10 cellular contexts compared by ENCODE assay signal in genomic region chr4:2257361-2258001, GRCh38. TPM values are rescaled to one million over a fixed set of nuclear protein-coding genes. Genes with fewer than 3 reads are reported as not detected.
A peak's percentile ranks its signal among the peaks of the same experiment; 100 is the strongest.
DNase-seq lines count a peak whose midpoint lies in the region; ATAC-seq and TF ChIP-seq lines count a peak whose summit lies in the region.
"Had no signal": no experiment of that assay in that cellular context is flagged by ENCODE, and none has a peak within 500 bp of the region (broad histone marks: within the 10 kb centered on the region; RNA-seq: fewer than 3 reads in every experiment).

No MANE protein-coding gene starts in this region.

- H4K20me1 ChIP-seq in DND-41 (ENCODE audit: insufficient read depth, low read length) = peaks cover 74% of the 10 kb centered on the region

- DNase-seq in DND-41 (peak; percentile 2), adipocyte (ENCODE audit: low read depth) (no peak), epidermal melanocyte (ENCODE audit: insufficient read length, low spot score) (no peak), activated gamma-delta T cell (lab: John Stamatoyannopoulos, UW) (no peak), cerebellar nuclear complex (lab: John Stamatoyannopoulos, UW) (no peak)
- DNase-seq: KBM-7, NCI-H526 treated with DMSO at 0.1 percent for 48 hours had no signal

- no peak overlapping the region for H3K9ac ChIP-seq in DND-41 (ENCODE audit: low read depth, low read length)
- peak overlapping the region; percentile 19 for H3K9ac ChIP-seq in adipocyte (ENCODE audit: low read length)
- H3K9ac ChIP-seq in skeletal muscle tissue (ENCODE audit: low read depth in 1 of 3, low read length in 3 of 3) = peak overlapping the region; percentile 33 to 72 (median 38)

- H3K4me3 ChIP-seq in DND-41 (ENCODE audit: low read depth in 1 of 2, low read length in 2 of 2) = no peak overlapping the region
- no peak overlapping the region for H3K4me3 ChIP-seq in adipocyte (ENCODE audit: low read length)
- no peak overlapping the region for H3K4me3 ChIP-seq in skeletal muscle tissue (ENCODE audit: low read length in 3 of 3)

- peaks cover 23% of the 10 kb centered on the region for H3K4me1 ChIP-seq in DND-41 (ENCODE audit: insufficient read depth, low read length)
- peaks cover 45% of the 10 kb centered on the region for H3K4me1 ChIP-seq in adipocyte (ENCODE audit: control insufficient read depth, insufficient read depth, low read length)
- peaks cover 64 to 75% (median 72%) of the 10 kb centered on the region in 3 donors for H3K4me1 ChIP-seq in skeletal muscle tissue (ENCODE audit: control insufficient read depth in 3 of 3, insufficient read depth in 3 of 3, low read length in 3 of 3)

- no peak overlapping the region for H2AFZ ChIP-seq in DND-41 (ENCODE audit: low read depth, low read length)

- H3K36me3 ChIP-seq in DND-41 (ENCODE audit: insufficient read depth, low read length) (peaks cover 57% of the 10 kb centered on the region), adipocyte (ENCODE audit: control insufficient read depth, insufficient read depth, low read length, severe bottlenecking) (peaks cover 29% of the 10 kb centered on the region), skeletal muscle tissue (ENCODE audit: control insufficient read depth in 3 of 3, insufficient read depth in 3 of 3, low read length in 3 of 3) (peaks cover 23 to 35% (median 31%) of the 10 kb centered on the region in 3 donors)

- TF ChIP-seq CTCF in DND-41 (IDR thresholded peaks at IDR 0.05; ENCODE audit: borderline replicate concordance, extremely low read depth, low read length, poor library complexity, severe bottlenecking) = no peak

- ATAC-seq in DND-41 (ENCODE audit: insufficient read depth, low read depth) = no peak
- no peak for ATAC-seq in GM18861 (IDR thresholded peaks at IDR 0.05; ENCODE audit: unreplicated experiment)

- no peaks in the 10 kb centered on the region for H3K9me3 ChIP-seq in DND-41 (ENCODE audit: insufficient read depth, low read length, severe bottlenecking)
- H3K9me3 ChIP-seq in adipocyte (ENCODE audit: control insufficient read depth, low read length) = no peaks in the 10 kb centered on the region
- H3K9me3 ChIP-seq in skeletal muscle tissue (ENCODE audit: control insufficient read depth in 3 of 3, low read length in 3 of 3) = no peaks in the 10 kb centered on the region

- H3K27ac ChIP-seq in DND-41 (ENCODE audit: low read length) (no peak overlapping the region), layer of hippocampus (ENCODE audit: low read depth, low read length) (peak overlapping the region; percentile 85), skeletal muscle tissue (ENCODE audit: low read depth, low read length) (peak overlapping the region; percentile 47)

- no peak overlapping the region for H3K4me2 ChIP-seq in DND-41 (ENCODE audit: insufficient read depth, low read length)

- H3K79me2 ChIP-seq in DND-41 (ENCODE audit: insufficient read depth, low read length) = peaks cover 32% of the 10 kb centered on the region

- H3K27me3 ChIP-seq in DND-41 (ENCODE audit: insufficient read depth, low read length, poor library complexity) = no peaks in the 10 kb centered on the region
- no peaks in the 10 kb centered on the region for H3K27me3 ChIP-seq in adipocyte (replicated peaks; ENCODE audit: control insufficient read depth, insufficient read depth, low read length)
- H3K27me3 ChIP-seq in layer of hippocampus (ENCODE audit: control insufficient read depth, insufficient read depth, low read length) = no peaks in the 10 kb centered on the region
- H3K27me3 ChIP-seq in skeletal muscle tissue (ENCODE audit: control insufficient read depth in 3 of 3, insufficient read depth in 3 of 3, low read length in 3 of 3) = no peaks in the 10 kb centered on the region

RNA-seq across cellular contexts. Expression of gene MXD4, which starts 4.4 kb away (rescaled TPM):
- total RNA-seq in skeletal muscle tissue = 21.4 TPM

RNA-seq across cellular contexts. Expression of gene HAUS3, which starts 15.6 kb away (rescaled TPM):
- 6.8 TPM for total RNA-seq in skeletal muscle tissue

RNA-seq across cellular contexts. Expression of gene POLN, which starts 15.6 kb away (rescaled TPM):
- total RNA-seq in skeletal muscle tissue = 4.2 TPM
